ENCODE assay signal across 1 cellular context in genomic region chr1:206824327-206824726, GRCh38.
TF ChIP-seq lines count a peak whose summit lies in the region.

No MANE protein-coding gene starts in this region.

TF ChIP-seq in GM12878, 131 proteins besides CTCF, POLR2A, EP300 and RAD21:
- TF ChIP-seq SPI1 (IDR thresholded peaks at IDR 0.05; ENCODE audit: borderline replicate concordance, insufficient read depth, low read depth, low read length), result peak; percentile 42; the same call in 1 of the 2 replicates
- no peak for TF ChIP-seq CUX1 (IDR thresholded peaks at IDR 0.05; ENCODE audit: insufficient replicate concordance, low read depth, low read length)
